Comparison of ENCODE assay signal across 18 cellular contexts in the genomic region with DNA sequence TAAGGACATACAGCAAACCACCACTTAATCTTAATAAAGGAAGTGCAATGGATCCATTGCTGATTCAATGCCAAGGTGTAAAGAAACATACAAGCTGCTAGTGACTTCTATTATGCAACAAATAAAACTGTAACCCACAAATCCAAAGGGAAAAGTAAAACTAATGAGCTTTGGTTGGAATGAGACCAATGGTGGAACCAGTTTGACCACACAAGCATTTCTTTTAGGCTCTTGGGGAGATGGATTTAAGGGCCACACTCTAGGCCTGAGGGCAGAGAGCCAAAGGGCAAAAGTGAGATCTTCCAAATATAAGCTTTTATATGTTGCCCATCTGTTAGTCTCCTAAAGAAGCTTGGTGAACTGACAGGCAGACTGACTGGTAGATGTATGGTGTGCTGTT.
DNase-seq lines count a peak whose midpoint lies in the region; ATAC-seq lines count a peak whose summit lies in the region.
"Had no signal": no experiment of that assay in that cellular context is flagged by ENCODE, and none has a peak within 500 bp of the region (broad histone marks: within the 10 kb centered on the region; RNA-seq: fewer than 3 reads in every experiment).

No MANE protein-coding gene starts in this region.

- DNase-seq in DMS79 (lab: John Stamatoyannopoulos, UW) (peak; percentile 22), NCI-H446 treated with DMSO at 0.1 percent for 48 hours (lab: John Stamatoyannopoulos, UW) (peak; percentile 49), fibroblast of peridontal ligament (ENCODE audit: extremely low read depth) (peak; percentile 83), stromal cell of bone marrow (ENCODE audit: low read depth) (peak; percentile 48), NCI-H1436 (lab: John Stamatoyannopoulos, UW) (no peak)
- DNase-seq: CD4-positive, CD25-positive, alpha-beta regulatory T cell; GOT3; KBM-7; NCI-H1105; NCI-H2029 treated with DMSO at 0.1 percent for 48 hours; NCI-H82; Peyer's patch; SJCRH30; T-helper 1 cell had no signal

- ATAC-seq in GM18498 (IDR thresholded peaks at IDR 0.05; ENCODE audit: unreplicated experiment): no peak
- no peak for ATAC-seq in GM18909 (IDR thresholded peaks at IDR 0.05; ENCODE audit: poor library complexity, unreplicated experiment)
- ATAC-seq: A549, HCT116 had no signal
